8 cellular contexts compared by ENCODE assay signal in genomic region chr2:190408538-190409271, GRCh38. TPM values are rescaled to one million over a fixed set of nuclear protein-coding genes. Genes with fewer than 3 reads are reported as not detected.
DNase-seq lines count a peak whose midpoint lies in the region; ATAC-seq and TF ChIP-seq lines count a peak whose summit lies in the region.

No MANE protein-coding gene starts in this region.

- peak; percentile 60 for DNase-seq in NCI-H1092 treated with DMSO at 0.1 percent for 48 hours (lab: John Stamatoyannopoulos, UW)
- DNase-seq in cerebellar cortex (ENCODE audit: low spot score), result peak; percentile 46
- peak; percentile 49 for DNase-seq in left lobe of liver (ENCODE audit: low spot score)
- peak; percentile 70 to 71 for DNase-seq in stimulated activated CD4-positive, alpha-beta T cell treated with anti-CD3 and anti-CD28 coated beads, Interleukin-2, amount 100 ng/mL, for 24 hours
- DNase-seq in NCI-H524 treated with DMSO at 0.1 percent for 48 hours (lab: John Stamatoyannopoulos, UW), result no peak

- ATAC-seq in GM18502 (IDR thresholded peaks at IDR 0.05; ENCODE audit: poor library complexity, unreplicated experiment) (peak; percentile 66), HG02623 (IDR thresholded peaks at IDR 0.05; ENCODE audit: unreplicated experiment) (peak; percentile 56), left lobe of liver (peak; percentile 61)

- no peak for TF ChIP-seq CTCF in WI38 (IDR thresholded peaks at IDR 0.05; ENCODE audit: low read depth, low read length)

- H3K4me3 ChIP-seq in WI38 (ENCODE audit: low read depth, low read length), result peak overlapping the region; percentile 58

RNA-seq across cellular contexts. Expression of gene MFSD6, which starts 0.6 kb away (rescaled TPM):
- total RNA-seq in left lobe of liver, result 1.9 TPM
